Comparison of ENCODE assay signal across 23 cellular contexts in the genomic region with DNA sequence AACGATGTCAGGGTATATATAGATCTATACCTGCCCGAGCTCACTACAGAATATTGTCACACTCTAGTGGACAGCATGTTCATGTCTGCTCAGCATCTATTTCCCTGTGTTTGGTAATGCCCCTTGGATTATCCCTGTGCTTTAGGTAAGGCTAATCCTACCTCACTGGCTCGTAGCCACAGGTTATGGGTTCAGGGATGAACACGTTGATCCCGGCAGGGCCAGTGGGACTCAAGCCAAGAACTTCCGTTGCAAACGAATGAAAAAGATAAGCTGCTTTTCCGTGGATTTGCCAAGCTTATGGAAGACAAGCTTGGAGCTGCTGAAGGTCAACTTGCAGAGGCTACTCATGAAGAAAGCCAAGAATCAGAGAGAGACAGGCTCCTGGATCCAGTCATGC.
DNase-seq lines count a peak whose midpoint lies in the region; ATAC-seq, FAIRE-seq and TF ChIP-seq lines count a peak whose summit lies in the region.
"Had no signal": no experiment of that assay in that cellular context is flagged by ENCODE, and none has a peak within 500 bp of the region (broad histone marks: within the 10 kb centered on the region; RNA-seq: fewer than 3 reads in every experiment).

No MANE protein-coding gene starts in this region.

- H3K27me3 ChIP-seq in ovary = no peaks in the 10 kb centered on the region
- H3K27me3 ChIP-seq: BE2C; BLaER1 treated with 17β-estradiol and CSF1 and Interleukin-3, amounts not matched to agents 10 nM and 100 nM had no signal

- intact Hi-C loops in ovary (cut with DNase I) = no loop called here

- TF ChIP-seq POLR2A in ovary (IDR thresholded peaks at IDR 0.05) (no peak), GM18505 (IDR thresholded peaks at IDR 0.05; ENCODE audit: borderline replicate concordance, extremely low read depth, insufficient read depth, insufficient read length) (no peak)

- peak; percentile 91 for FAIRE-seq in D721Med (lab: Jason Lieb, UNC)
- FAIRE-seq: G401.6, H54 had no signal

- ATAC-seq in GM18505 (IDR thresholded peaks at IDR 0.05; ENCODE audit: unreplicated experiment) = no peak
- ATAC-seq: A549 had no signal

- WGBS in ovary, 3 donors = 13 to 20% (median 14%) methylated on average over 8 of the region's 8 CpGs

- no peak overlapping the region for H3K27ac ChIP-seq in VCaP
- H3K27ac ChIP-seq in ovary = no peak overlapping the region
- H3K27ac ChIP-seq: A549; BLaER1 treated with 17β-estradiol and CSF1 and Interleukin-3, amounts not matched to agents 10 nM and 100 nM had no signal

- H3K4me1 ChIP-seq in ovary (ENCODE audit: insufficient read depth) = peaks cover 4% of the 10 kb centered on the region
- H3K4me1 ChIP-seq: A549; BE2C; BLaER1 treated with 17β-estradiol and CSF1 and Interleukin-3, amounts not matched to agents 10 nM and 100 nM; HAP-1 had no signal

- DNase-seq in D721Med (ENCODE audit: insufficient read length, low spot score) (no peak), ecto neural progenitor cell (ENCODE audit: low spot score) (peak; percentile 16), ovary (peak in 3 of 5 donors; percentile 50 to 59 (median 57)), foreskin melanocyte (no peak), NCI-H1436 treated with DMSO at 0.1 percent for 48 hours (lab: John Stamatoyannopoulos, UW) (no peak)
- no peak for DNase-seq in activated naive CD4-positive, alpha-beta T cell treated with Interleukin-2 at 50 U/mL for 16 hours
- DNase-seq: 8988T; ACHN; AML-193; BE2C; CD4-positive, alpha-beta T cell; CD8-positive, alpha-beta memory T cell; DMS153; DND-41; GOT3; HFFc6 had no signal

- TF ChIP-seq CTCF in D721Med (IDR thresholded peaks at IDR 0.05; ENCODE audit: insufficient read depth, missing control alignments) (no peak), VCaP (conservative IDR thresholded peaks at IDR 0.05) (peak; percentile 21; the same call in 1 of the 2 replicates), ovary (IDR thresholded peaks at IDR 0.05) (no peak)

- no peaks in the 10 kb centered on the region for H3K36me3 ChIP-seq in ovary
- H3K36me3 ChIP-seq: BE2C; BLaER1 treated with 17β-estradiol and CSF1 and Interleukin-3, amounts not matched to agents 10 nM and 100 nM; HAP-1 had no signal

- no peak overlapping the region for H3K4me3 ChIP-seq in ovary
- H3K4me3 ChIP-seq: A549; BLaER1 treated with 17β-estradiol and CSF1 and Interleukin-3, amounts not matched to agents 10 nM and 100 nM; HAP-1 had no signal

- no peak for TF ChIP-seq EP300 in ovary (IDR thresholded peaks at IDR 0.05)

- no peaks in the 10 kb centered on the region for H3K9me3 ChIP-seq in ovary
- H3K9me3 ChIP-seq: A549; BE2C; BLaER1 treated with 17β-estradiol and CSF1 and Interleukin-3, amounts not matched to agents 10 nM and 100 nM; HAP-1 had no signal

Comparison
In these comparisons a context has a peak if more than half of its experiments do, and no peak if none do; other contexts are left out.
1. DNase-seq: peak in ecto neural progenitor cell (single experiment) and ovary (3 of 5); none in D721Med (single experiment), foreskin melanocyte (single experiment), activated naive CD4-positive, alpha-beta T cell treated with Interleukin-2 at 50 U/mL for 16 hours (single experiment) and NCI-H1436 treated with DMSO at 0.1 percent for 48 hours (single experiment).